17 cellular contexts compared by ENCODE assay signal in the genomic region with DNA sequence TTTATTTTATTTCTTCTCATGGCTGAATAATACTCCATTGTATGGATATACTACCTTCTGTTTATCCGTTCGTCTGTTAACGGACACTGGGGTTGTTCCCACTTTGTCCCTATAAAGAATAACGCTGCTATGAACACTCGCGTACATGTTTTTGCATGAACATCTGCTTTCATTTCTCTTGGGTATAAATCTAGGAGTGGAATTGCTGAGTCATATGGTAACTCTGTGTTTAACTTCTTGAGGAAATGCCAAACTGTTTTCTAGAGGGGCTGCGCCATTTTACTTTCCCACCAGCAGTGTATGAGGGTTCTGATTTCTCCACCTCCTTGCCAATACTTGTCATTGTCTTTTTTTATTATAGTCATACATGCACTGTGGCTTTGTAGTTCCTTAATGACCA. TPM values are rescaled to one million over a fixed set of nuclear protein-coding genes. Genes with fewer than 3 reads are reported as not detected.
DNase-seq lines count a peak whose midpoint lies in the region; TF ChIP-seq lines count a peak whose summit lies in the region.
"Had no signal": no experiment of that assay in that cellular context is flagged by ENCODE, and none has a peak within 500 bp of the region (broad histone marks: within the 10 kb centered on the region; RNA-seq: fewer than 3 reads in every experiment).

No MANE protein-coding gene starts in this region.

- H3K9ac ChIP-seq in BLaER1 treated with 17β-estradiol and CSF1 and Interleukin-3, amounts not matched to agents 10 nM and 100 nM: no peak overlapping the region
- no peak overlapping the region for H3K9ac ChIP-seq in GM23248

- no peaks in the 10 kb centered on the region for H3K9me2 ChIP-seq in GM23248 (ENCODE audit: insufficient read depth)

- H3K9me3 ChIP-seq in BLaER1 treated with 17β-estradiol and CSF1 and Interleukin-3, amounts not matched to agents 10 nM and 100 nM (replicated peaks in 1 of 11): peaks cover 17 to 68% (median 34%) of the 10 kb centered on the region in 11 experiments
- no peaks in the 10 kb centered on the region for H3K9me3 ChIP-seq in GM23248 (ENCODE audit: low read depth)
- H3K9me3 ChIP-seq: Peyer's patch had no signal

- in situ Hi-C loops in GM23248 (cut with MboI): no loop called here

- H3F3A ChIP-seq in GM23248 (ENCODE audit: insufficient read depth): no peaks in the 10 kb centered on the region; the same call in 1 of the 2 replicates

- H2AFZ ChIP-seq in GM23248: no peak overlapping the region

- H3K27ac ChIP-seq in BLaER1 treated with 17β-estradiol and CSF1 and Interleukin-3, amounts not matched to agents 10 nM and 100 nM: peak overlapping the region in 8 of 11 experiments; percentile 37 to 79 (median 70); a peak in 13 of 22 replicates
- no peak overlapping the region for H3K27ac ChIP-seq in GM23248
- H3K27ac ChIP-seq: Peyer's patch, SK-N-MC had no signal

- no peaks in the 10 kb centered on the region; a peak in 1 of 22 replicates for H3K36me3 ChIP-seq in BLaER1 treated with 17β-estradiol and CSF1 and Interleukin-3, amounts not matched to agents 10 nM and 100 nM
- H3K36me3 ChIP-seq in GM23248 (ENCODE audit: low read depth): no peaks in the 10 kb centered on the region
- H3K36me3 ChIP-seq: Peyer's patch had no signal

- peaks cover 35 to 74% (median 65%) of the 10 kb centered on the region in 10 experiments for H3K4me1 ChIP-seq in BLaER1 treated with 17β-estradiol and CSF1 and Interleukin-3, amounts not matched to agents 10 nM and 100 nM
- peaks cover 12% of the 10 kb centered on the region for H3K4me1 ChIP-seq in GM23248 (ENCODE audit: insufficient read depth)
- H3K4me1 ChIP-seq: Peyer's patch had no signal

- DNase-seq in GM23248 (peak; percentile 19), MV-4-11 (lab: John Stamatoyannopoulos, UW) (peak; percentile 64), fibroblast of mammary gland (ENCODE audit: low read depth) (peak; percentile 60), NCI-H345 treated with DMSO at 0.1 percent for 48 hours (lab: John Stamatoyannopoulos, UW; ENCODE audit: unreplicated experiment) (no peak), NCI-H2196 treated with DMSO at 0.1 percent for 48 hours (lab: John Stamatoyannopoulos, UW; ENCODE audit: unreplicated experiment) (no peak), NCI-H1092 (lab: John Stamatoyannopoulos, UW) (no peak)
- DNase-seq: CD4-positive, alpha-beta T cell; H7; KBM-7; NCI-H1105 treated with DMSO at 0.1 percent for 48 hours; NCI-H187; NCI-H446 treated with DMSO at 0.1 percent for 48 hours; Peyer's patch; Right ventricle myocardium superior; T-helper 1 cell had no signal

- WGBS in GM23248 (ENCODE audit: low coverage in 1 of 2, low lambda C conversion rate in 2 of 2, missing lambda C conversion rate in 2 of 2), 2 experiments: 64 to 69% methylated on average over 7 of the region's 7 CpGs

- peak overlapping the region in 2 of 10 experiments; percentile 14 to 33; a peak in 3 of 20 replicates for H3K4me3 ChIP-seq in BLaER1 treated with 17β-estradiol and CSF1 and Interleukin-3, amounts not matched to agents 10 nM and 100 nM
- H3K4me3 ChIP-seq in GM23248: no peak overlapping the region
- H3K4me3 ChIP-seq in fibroblast of mammary gland (ENCODE audit: control insufficient read depth, low read depth, low read length): no peak overlapping the region
- H3K4me3 ChIP-seq: Peyer's patch, SK-N-MC had no signal

- H3K79me2 ChIP-seq in GM23248 (ENCODE audit: insufficient read depth): no peaks in the 10 kb centered on the region

- no peaks in the 10 kb centered on the region for H4K20me1 ChIP-seq in BLaER1 treated with 17β-estradiol and CSF1 and Interleukin-3, amounts not matched to agents 10 nM and 100 nM
- no peaks in the 10 kb centered on the region for H4K20me1 ChIP-seq in GM23248 (ENCODE audit: insufficient read depth)

- no peak for TF ChIP-seq CTCF in fibroblast of mammary gland (conservative IDR thresholded peaks at IDR 0.05; ENCODE audit: control insufficient read depth, insufficient read depth, low read depth, low read length)

- H3K4me2 ChIP-seq in BLaER1 treated with 17β-estradiol and CSF1 and Interleukin-3, amounts not matched to agents 10 nM and 100 nM: peak overlapping the region in 6 of 11 experiments; percentile 23 to 87 (median 68); a peak in 9 of 22 replicates
- H3K4me2 ChIP-seq in GM23248 (ENCODE audit: unreplicated experiment): no peak overlapping the region

- no peaks in the 10 kb centered on the region for H3K27me3 ChIP-seq in BLaER1 treated with 17β-estradiol and CSF1 and Interleukin-3, amounts not matched to agents 10 nM and 100 nM
- no peaks in the 10 kb centered on the region for H3K27me3 ChIP-seq in GM23248 (replicated peaks; ENCODE audit: insufficient read depth)
- H3K27me3 ChIP-seq: Peyer's patch had no signal

RNA-seq across cellular contexts. Expression of gene RASSF4, which starts 20.7 kb away (rescaled TPM):
- 1.0 and 2.1 TPM in 2 replicates for total RNA-seq in GM23248 (2014; rRNA removed; shearing (Covaris generic))
- polyA plus RNA-seq in GM23248 (2016; fragmentation: Nextera tagmentation; extraction: Ambion mirVana): 2.3 and 2.9 TPM in 2 replicates

RNA-seq across cellular contexts. Expression of gene TMEM72, which starts 27.8 kb away (rescaled TPM):
- total RNA-seq in GM23248 (2014; rRNA removed; shearing (Covaris generic)): not detected in 2 replicates
- polyA plus RNA-seq in GM23248 (2016; fragmentation: Nextera tagmentation; extraction: Ambion mirVana): not detected in 2 replicates
- total RNA-seq: CD4-positive, alpha-beta T cell; H7; Right ventricle myocardium superior had no signal

RNA-seq across cellular contexts. Expression of gene DEPP1, which starts 39.7 kb away (rescaled TPM):
- total RNA-seq in GM23248 (2014; rRNA removed; shearing (Covaris generic)): 7.0 and 10.1 TPM in 2 replicates
- polyA plus RNA-seq in GM23248 (2016; fragmentation: Nextera tagmentation; extraction: Ambion mirVana): 10.2 and 13.8 TPM in 2 replicates
- total RNA-seq: CD4-positive, alpha-beta T cell had no signal

Comparison
In these comparisons a context has a peak if more than half of its experiments do, and no peak if none do; other contexts are left out.
1. DNase-seq: peak in GM23248 (single experiment), MV-4-11 (single experiment) and fibroblast of mammary gland (single experiment); none in NCI-H345 treated with DMSO at 0.1 percent for 48 hours (single experiment), NCI-H2196 treated with DMSO at 0.1 percent for 48 hours (single experiment) and NCI-H1092 (single experiment).